10 cellular contexts compared by ENCODE assay signal in the genomic region with DNA sequence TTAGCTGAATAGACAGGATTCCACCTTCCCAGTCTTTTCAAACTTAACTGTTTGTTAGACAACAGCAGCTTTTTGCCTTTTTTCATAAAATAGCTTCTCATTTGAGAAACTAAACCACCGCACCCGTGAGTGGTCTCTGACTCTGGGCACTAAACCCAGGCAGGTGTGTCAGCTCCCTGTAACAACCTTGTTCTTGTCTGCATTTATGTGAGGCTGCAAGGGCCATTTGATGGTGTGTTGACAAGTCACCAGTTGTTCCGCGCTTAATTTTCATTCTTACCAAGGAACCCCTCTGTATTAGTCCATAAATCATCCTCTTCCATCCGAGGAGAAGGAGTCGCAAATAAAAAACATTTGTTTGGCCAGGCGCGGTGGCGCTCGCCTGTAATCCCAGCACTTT. TPM values are rescaled to one million over a fixed set of nuclear protein-coding genes. Genes with fewer than 3 reads are reported as not detected.
A peak's percentile ranks its signal among the peaks of the same experiment; 100 is the strongest.
DNase-seq lines count a peak whose midpoint lies in the region; ATAC-seq and TF ChIP-seq lines count a peak whose summit lies in the region.
"Had no signal": no experiment of that assay in that cellular context is flagged by ENCODE, and none has a peak within 500 bp of the region (broad histone marks: within the 10 kb centered on the region; RNA-seq: fewer than 3 reads in every experiment).

No MANE protein-coding gene starts in this region.

- no peaks in the 10 kb centered on the region for H3K36me3 Mint-ChIP-seq in CD8-positive, alpha-beta T cell
- no peaks in the 10 kb centered on the region; a peak in 1 of 7 replicates for H3K36me3 Mint-ChIP-seq in H9 (ENCODE audit: insufficient read depth in 1 of 3, low read depth in 3 of 3)
- H3K36me3 Mint-ChIP-seq in activated T-helper 2 cell treated with anti-CD3 and anti-CD28 coated beads, Interferon-gamma antibody, Interleukin-2, Interleukin-4, amounts not matched to agents 10 μg/mL and 5 μg/mL and 100 μg/mL, durations not matched to agents 14 hours and 24 hours and 36 hours (ENCODE audit: low read depth) = no peaks in the 10 kb centered on the region
- H3K36me3 Mint-ChIP-seq in nephron (ENCODE audit: low read depth) = no peaks in the 10 kb centered on the region

- H2AFZ ChIP-seq in H9 (ENCODE audit: low read length) = no peak overlapping the region

- no peak overlapping the region for H2BK20ac ChIP-seq in H9 (ENCODE audit: low read depth, low read length, poor library complexity, severe bottlenecking)

- no peaks in the 10 kb centered on the region for H3K36me3 ChIP-seq in CD8-positive, alpha-beta T cell (ENCODE audit: insufficient read depth, low read length)
- H3K36me3 ChIP-seq: prostate gland had no signal

- peaks cover 23% of the 10 kb centered on the region for H3K4me1 Mint-ChIP-seq in CD8-positive, alpha-beta T cell (ENCODE audit: low read depth)
- peaks cover 7 to 15% of the 10 kb centered on the region in 2 experiments for H3K4me1 Mint-ChIP-seq in H9
- peaks cover 6% of the 10 kb centered on the region for H3K4me1 Mint-ChIP-seq in activated T-helper 2 cell treated with anti-CD3 and anti-CD28 coated beads, Interferon-gamma antibody, Interleukin-2, Interleukin-4, amounts not matched to agents 10 μg/mL and 5 μg/mL and 100 μg/mL, durations not matched to agents 14 hours and 24 hours and 36 hours (ENCODE audit: low read depth)
- H3K4me1 Mint-ChIP-seq in nephron = no peaks in the 10 kb centered on the region

- H3K18ac ChIP-seq in H9 (ENCODE audit: insufficient read length, low read depth, low read length) = no peak overlapping the region

- POLR2A ChIA-PET in CD8-positive, alpha-beta T cell (lab: Charles Lee) = interaction anchor here (0.8 kb wide), 1 partner anchor 72 kb away, joined by 3 read pairs; no protein-coding TSS in a partner anchor

- H3K9me3 ChIP-seq in CD8-positive, alpha-beta T cell (ENCODE audit: low read length) = no peaks in the 10 kb centered on the region
- no peaks in the 10 kb centered on the region for H3K9me3 ChIP-seq in H9 (ENCODE audit: control insufficient read depth, low read depth, low read length)
- H3K9me3 ChIP-seq: prostate gland had no signal

- no peak overlapping the region for H3K27ac Mint-ChIP-seq in CD8-positive, alpha-beta T cell
- H3K27ac Mint-ChIP-seq in H9 (no peak overlapping the region), nephron (peak overlapping the region in 1 of 3 experiments; percentile 37)
- H3K27ac Mint-ChIP-seq in activated T-helper 2 cell treated with anti-CD3 and anti-CD28 coated beads, Interferon-gamma antibody, Interleukin-2, Interleukin-4, amounts not matched to agents 10 μg/mL and 5 μg/mL and 100 μg/mL, durations not matched to agents 14 hours and 24 hours and 36 hours = no peak overlapping the region

- no peak overlapping the region for H3K4ac ChIP-seq in H9 (ENCODE audit: low read depth, low read length)

- H3K27me3 ChIP-seq in CD8-positive, alpha-beta T cell (ENCODE audit: insufficient read depth, low read length) = no peaks in the 10 kb centered on the region
- peaks cover 3% of the 10 kb centered on the region; the same call in 1 of the 2 replicates for H3K27me3 ChIP-seq in H9 (ENCODE audit: insufficient read depth, low read length)

- H3K4me3 Mint-ChIP-seq in CD8-positive, alpha-beta T cell = peak overlapping the region; percentile 70
- H3K4me3 Mint-ChIP-seq in H9 (peak overlapping the region; percentile 62 to 75), nephron (peak overlapping the region; percentile 76 to 81 (median 80))
- peak overlapping the region; percentile 49 for H3K4me3 Mint-ChIP-seq in activated T-helper 2 cell treated with anti-CD3 and anti-CD28 coated beads, Interferon-gamma antibody, Interleukin-2, Interleukin-4, amounts not matched to agents 10 μg/mL and 5 μg/mL and 100 μg/mL, durations not matched to agents 14 hours and 24 hours and 36 hours (ENCODE audit: low read depth)

- H3K27ac ChIP-seq in CD8-positive, alpha-beta T cell (ENCODE audit: low read depth, low read length) = no peak overlapping the region
- H3K27ac ChIP-seq in H9 (ENCODE audit: insufficient read length, low read depth, low read length) = no peak overlapping the region
- H3K27ac ChIP-seq: prostate gland had no signal

- H2BK15ac ChIP-seq in H9 (ENCODE audit: low read depth, low read length) = no peak overlapping the region

- peaks cover 21% of the 10 kb centered on the region for H3K4me1 ChIP-seq in CD8-positive, alpha-beta T cell (ENCODE audit: insufficient read depth, low read length)
- no peaks in the 10 kb centered on the region for H3K4me1 ChIP-seq in H9 (ENCODE audit: insufficient read depth, low read length)
- H3K4me1 ChIP-seq: prostate gland had no signal

- H3K56ac ChIP-seq in H9 (ENCODE audit: insufficient read length, low read depth, low read length) = no peak overlapping the region

- TF ChIP-seq CTCF in CD8-positive, alpha-beta T cell (IDR thresholded peaks at IDR 0.05) = no peak
- TF ChIP-seq CTCF in H9 (conservative IDR thresholded peaks at IDR 0.05) = no peak
- TF ChIP-seq CTCF in nephron (IDR thresholded peaks at IDR 0.05; ENCODE audit: unreplicated experiment in 3 of 3) = no peak

- peak overlapping the region; percentile 22 for H3K4me2 ChIP-seq in H9 (ENCODE audit: insufficient read depth, insufficient read length, low read length)

- no peaks in the 10 kb centered on the region for H3K9me3 Mint-ChIP-seq in CD8-positive, alpha-beta T cell
- H3K9me3 Mint-ChIP-seq in H9 = peaks cover 0 to 2% of the 10 kb centered on the region in 2 experiments; a peak in 1 of 5 replicates
- no peaks in the 10 kb centered on the region for H3K9me3 Mint-ChIP-seq in activated T-helper 2 cell treated with anti-CD3 and anti-CD28 coated beads, Interferon-gamma antibody, Interleukin-2, Interleukin-4, amounts not matched to agents 10 μg/mL and 5 μg/mL and 100 μg/mL, durations not matched to agents 14 hours and 24 hours and 36 hours
- H3K9me3 Mint-ChIP-seq in nephron = no peaks in the 10 kb centered on the region

- intact Hi-C loops in CD8-positive, alpha-beta T cell (cut with DNase I, micrococcal nuclease) = loop anchor here in 1 of 2 experiments (2.0 kb wide), 1 partner anchor 72 kb away; a partner anchor contains a TSS
- intact Hi-C loops in activated T-helper 2 cell treated with anti-CD3 and anti-CD28 coated beads, Interferon-gamma antibody, Interleukin-2, Interleukin-4, amounts not matched to agents 10 μg/mL and 5 μg/mL and 100 μg/mL, durations not matched to agents 14 hours and 24 hours and 36 hours (cut with micrococcal nuclease) = no loop called here

- peaks cover 3% of the 10 kb centered on the region for H3K27me3 Mint-ChIP-seq in CD8-positive, alpha-beta T cell (ENCODE audit: low read depth)
- H3K27me3 Mint-ChIP-seq in H9 (ENCODE audit: low read depth) (peaks cover 41% of the 10 kb centered on the region), nephron (ENCODE audit: low read depth) (peaks cover 11% of the 10 kb centered on the region)
- peaks cover 21% of the 10 kb centered on the region for H3K27me3 Mint-ChIP-seq in activated T-helper 2 cell treated with anti-CD3 and anti-CD28 coated beads, Interferon-gamma antibody, Interleukin-2, Interleukin-4, amounts not matched to agents 10 μg/mL and 5 μg/mL and 100 μg/mL, durations not matched to agents 14 hours and 24 hours and 36 hours (ENCODE audit: low read depth)

- H4K8ac ChIP-seq in H9 (replicated peaks; ENCODE audit: insufficient read length, low read depth, low read length) = no peak overlapping the region

- H3K9ac ChIP-seq in H9 (ENCODE audit: extremely low read depth, insufficient read length, low read length) = no peak overlapping the region

- H3T11ph ChIP-seq in H9 (ENCODE audit: low read length) = no peak overlapping the region

- H3K79me2 ChIP-seq in H9 (ENCODE audit: insufficient read depth, low read length) = no peaks in the 10 kb centered on the region

- no peak overlapping the region for H2BK5ac ChIP-seq in H9 (ENCODE audit: insufficient read length, low read length)

- H2BK12ac ChIP-seq in H9 (ENCODE audit: insufficient read length, low read depth, low read length) = no peak overlapping the region

- CTCF ChIA-PET in CD8-positive, alpha-beta T cell (lab: Charles Lee) = interaction anchor here (1.2 to 1.5 kb wide), 2 partner anchors 8 to 68 kb away, joined by 3 to 4 read pairs; no protein-coding TSS in a partner anchor

- no peaks in the 10 kb centered on the region for H4K20me1 ChIP-seq in H9 (ENCODE audit: control insufficient read depth, insufficient read depth, insufficient read length)

- DNase-seq in CD8-positive, alpha-beta T cell = no peak
- DNase-seq in H9 = no peak
- DNase-seq in activated T-helper 2 cell treated with anti-CD3 and anti-CD28 coated beads, Interferon-gamma antibody, Interleukin-2, Interleukin-4, amounts not matched to agents 10 μg/mL and 5 μg/mL and 100 μg/mL, durations not matched to agents 14 hours and 24 hours and 36 hours (ENCODE audit: low spot score) = no peak
- DNase-seq in amniotic stem cell (lab: John Stamatoyannopoulos, UW) = no peak
- no peak for DNase-seq in NCI-H1092 (lab: John Stamatoyannopoulos, UW)
- DNase-seq in hypothalamus (lab: John Stamatoyannopoulos, UW) = no peak
- DNase-seq: NK-92 treated with Interleukin-12 subunit alpha and Interleukin-12 subunit beta, amount 100 ng/mL, for 24 hours had no signal

- ATAC-seq in CD8-positive, alpha-beta T cell = no peak

- H4K5ac ChIP-seq in H9 (ENCODE audit: insufficient read length, low read depth, low read length) = no peak overlapping the region

- no peaks in the 10 kb centered on the region for H3K79me1 ChIP-seq in H9 (ENCODE audit: insufficient read depth, low read depth, low read length, poor library complexity, severe bottlenecking)

- no CpG with 5 or more reads among the region's 10 CpGs for WGBS in H9 (ENCODE audit: extremely low coverage, insufficient read length, low lambda C conversion rate)

- no peak overlapping the region for H3K4me3 ChIP-seq in CD8-positive, alpha-beta T cell (ENCODE audit: low read depth, low read length)

- H3K23ac ChIP-seq in H9 (ENCODE audit: insufficient read length, low read depth, low read length) = no peak overlapping the region

- no peak overlapping the region for H4K91ac ChIP-seq in H9 (ENCODE audit: insufficient read length, low read depth, low read length)

- H3K14ac ChIP-seq in H9 (ENCODE audit: insufficient read depth, low read length) = no peak overlapping the region

- no peak overlapping the region for H2AK5ac ChIP-seq in H9 (ENCODE audit: insufficient read length, low read length)

- peaks cover 8% of the 10 kb centered on the region for H3K23me2 ChIP-seq in H9 (ENCODE audit: insufficient read length, low read depth, low read length, poor library complexity, severe bottlenecking)

- no peak overlapping the region for H2BK120ac ChIP-seq in H9 (ENCODE audit: low read depth, low read length, poor library complexity, severe bottlenecking)

RNA-seq across cellular contexts. Expression of a gene that starts 1.5 kb away (rescaled TPM):
- total RNA-seq in CD8-positive, alpha-beta T cell = under 1 TPM in 1 of 2 experiments, not detected in 1; 0.11 TPM
- total RNA-seq in H9 (2021) = 5.8 and 5.9 TPM in 2 replicates
- 0.82 and 0.85 TPM in 2 replicates for total RNA-seq in activated T-helper 2 cell treated with anti-CD3 and anti-CD28 coated beads, Interferon-gamma antibody, Interleukin-2, Interleukin-4, amounts not matched to agents 10 μg/mL and 5 μg/mL and 100 μg/mL, durations not matched to agents 14 hours and 24 hours and 36 hours
- total RNA-seq: glomerular endothelial cell had no signal
